ENCODE assay signal across 8 cellular contexts in genomic region chr1:18883636-18884418, GRCh38. TPM values are rescaled to one million over a fixed set of nuclear protein-coding genes. Genes with fewer than 3 reads are reported as not detected.
DNase-seq lines count a peak whose midpoint lies in the region; ATAC-seq lines count a peak whose summit lies in the region.

No MANE protein-coding gene starts in this region.

- H3K36me3 Mint-ChIP-seq in activated CD4-positive, alpha-beta T cell treated with anti-CD3 and anti-CD28 coated beads, Interleukin-2, amount 10 ng/mL, durations not matched to agents 7 days and 5 days (ENCODE audit: low read depth) = no peaks in the 10 kb centered on the region

- H3K27me3 Mint-ChIP-seq in activated CD4-positive, alpha-beta T cell treated with anti-CD3 and anti-CD28 coated beads, Interleukin-2, amount 10 ng/mL, durations not matched to agents 7 days and 5 days = no peaks in the 10 kb centered on the region

- no peak for ATAC-seq in GM19467 (IDR thresholded peaks at IDR 0.05; ENCODE audit: unreplicated experiment)

- no peaks in the 10 kb centered on the region for H3K9me3 Mint-ChIP-seq in activated CD4-positive, alpha-beta T cell treated with anti-CD3 and anti-CD28 coated beads, Interleukin-2, amount 10 ng/mL, durations not matched to agents 7 days and 5 days

- DNase-seq in SIG-M5 treated with dmso at 0.1 percent for 504 hours (lab: John Stamatoyannopoulos, UW; ENCODE audit: unreplicated experiment) (peak; percentile 38), SIG-M5 (lab: John Stamatoyannopoulos, UW) (no peak), NCI-H2171 (lab: John Stamatoyannopoulos, UW) (peak; percentile 32), dedifferentiated amniotic fluid mesenchymal stem cell (ENCODE audit: extremely low spot score) (peak; percentile 72), medulla oblongata (ENCODE audit: extremely low spot score) (peak; percentile 80)
- DNase-seq in activated CD4-positive, alpha-beta T cell treated with anti-CD3 and anti-CD28 coated beads, Interleukin-2, amount 10 ng/mL, durations not matched to agents 7 days and 5 days = peak; percentile 71
- peak; percentile 60 for DNase-seq in stimulated activated CD8-positive, alpha-beta memory T cell treated with anti-CD3 and anti-CD28 coated beads, Interleukin-15, amount 100 ng/mL, for 1 hour (ENCODE audit: low read depth)

- no peak overlapping the region for H3K27ac Mint-ChIP-seq in activated CD4-positive, alpha-beta T cell treated with anti-CD3 and anti-CD28 coated beads, Interleukin-2, amount 10 ng/mL, durations not matched to agents 7 days and 5 days

- POLR2A ChIA-PET in activated CD4-positive, alpha-beta T cell treated with anti-CD3 and anti-CD28 coated beads, Interleukin-2, amount 10 ng/mL, durations not matched to agents 7 days and 5 days (lab: Charles Lee) = interaction anchor here (0.6 kb wide), 1 partner anchor 177 kb away, joined by 4 read pairs; no protein-coding TSS in a partner anchor

- no peaks in the 10 kb centered on the region for H3K4me1 Mint-ChIP-seq in activated CD4-positive, alpha-beta T cell treated with anti-CD3 and anti-CD28 coated beads, Interleukin-2, amount 10 ng/mL, durations not matched to agents 7 days and 5 days

- no peak overlapping the region for H3K4me3 Mint-ChIP-seq in activated CD4-positive, alpha-beta T cell treated with anti-CD3 and anti-CD28 coated beads, Interleukin-2, amount 10 ng/mL, durations not matched to agents 7 days and 5 days

- CTCF ChIA-PET in activated CD4-positive, alpha-beta T cell treated with anti-CD3 and anti-CD28 coated beads, Interleukin-2, amount 10 ng/mL, durations not matched to agents 7 days and 5 days (lab: Charles Lee) = interaction anchor here (0.5 to 3.3 kb wide), 15 partner anchors 9 to 351 kb away, joined by 3 to 15 read pairs (median 4); partner anchors contain the start of gene ALDH4A1

RNA-seq across cellular contexts. Expression of gene ALDH4A1, which starts 18.5 kb away (rescaled TPM):
- 1 to 10 TPM; 4.3 to 5.9 TPM for total RNA-seq in activated CD4-positive, alpha-beta T cell treated with anti-CD3 and anti-CD28 coated beads, Interleukin-2, amount 10 ng/mL, durations not matched to agents 7 days and 5 days

RNA-seq across cellular contexts. Expression of gene TAS1R2, which starts 24.4 kb away (rescaled TPM):
- total RNA-seq in activated CD4-positive, alpha-beta T cell treated with anti-CD3 and anti-CD28 coated beads, Interleukin-2, amount 10 ng/mL, durations not matched to agents 7 days and 5 days = not detected
